ENCODE assay signal across 1 cellular context in genomic region chr13:73058741-73059459, GRCh38.
TF ChIP-seq lines count a peak whose summit lies in the region.

Gene KLF5 (plus strand): TSS chr13:73059005. CDS start chr13:73059328, 323 bp downstream.

TF ChIP-seq in GM12878, 131 proteins besides CTCF, POLR2A, EP300 and RAD21 (continued from another document and continues in another):
- peak; percentile 94 for TF ChIP-seq IRF3 (IDR thresholded peaks at IDR 0.05)
- no peak for TF ChIP-seq ZZZ3 (IDR thresholded peaks at IDR 0.05; ENCODE audit: control insufficient read depth, insufficient read length, low read depth)
- TF ChIP-seq YBX1 (IDR thresholded peaks at IDR 0.05) = no peak
- peak; percentile 97 for TF ChIP-seq DPF2 (IDR thresholded peaks at IDR 0.05)
- no peak for TF ChIP-seq IRF5 (IDR thresholded peaks at IDR 0.05; ENCODE audit: borderline replicate concordance)
- no peak for TF ChIP-seq USF2 (IDR thresholded peaks at IDR 0.05; ENCODE audit: borderline replicate concordance, low read depth, low read length)
- no peak for TF ChIP-seq ATF2 (IDR thresholded peaks at IDR 0.05; ENCODE audit: low read length)
- no peak for TF ChIP-seq PAX8 (IDR thresholded peaks at IDR 0.05)
- no peak for TF ChIP-seq PML (IDR thresholded peaks at IDR 0.05; ENCODE audit: low read length)
- TF ChIP-seq KAT2A (conservative IDR thresholded peaks at IDR 0.05; ENCODE audit: control insufficient read depth, low read depth, low read length) = no peak
- no peak for TF ChIP-seq CBFB (IDR thresholded peaks at IDR 0.05; ENCODE audit: low read depth)
- no peak for TF ChIP-seq MEF2A (IDR thresholded peaks at IDR 0.05; ENCODE audit: insufficient read depth, low read depth, low read length)
- TF ChIP-seq KLF5 (IDR thresholded peaks at IDR 0.05; ENCODE audit: partially characterized antibody) = no peak
- TF ChIP-seq ZBTB11 (CRISPR knock-in tag; IDR thresholded peaks at IDR 0.05) = no peak
- no peak for TF ChIP-seq SPI1 (IDR thresholded peaks at IDR 0.05; ENCODE audit: borderline replicate concordance, insufficient read depth, low read depth, low read length)
- peak; percentile 33 for TF ChIP-seq EED (IDR thresholded peaks at IDR 0.05; ENCODE audit: low read depth)
- no peak for TF ChIP-seq IRF4 (IDR thresholded peaks at IDR 0.05; ENCODE audit: low read depth, low read length)
- no peak for TF ChIP-seq MYB (IDR thresholded peaks at IDR 0.05; ENCODE audit: borderline replicate concordance, low read depth, low read length)
- TF ChIP-seq EZH2 (IDR thresholded peaks at IDR 0.05; ENCODE audit: borderline replicate concordance, control insufficient read depth, low read depth, low read length) = no peak
- no peak for TF ChIP-seq MEF2B (IDR thresholded peaks at IDR 0.05; ENCODE audit: partially characterized antibody, poor library complexity, severe bottlenecking)
- TF ChIP-seq RELB (IDR thresholded peaks at IDR 0.05; ENCODE audit: low read depth) = no peak
- TF ChIP-seq HDAC6 (IDR thresholded peaks at IDR 0.05; ENCODE audit: unreplicated experiment) = no peak
- no peak for TF ChIP-seq BCL3 (IDR thresholded peaks at IDR 0.05; ENCODE audit: borderline replicate concordance, insufficient read depth, low read depth, low read length, poor library complexity, severe bottlenecking)
- no peak for TF ChIP-seq SREBF2 (IDR thresholded peaks at IDR 0.05; ENCODE audit: low read length)
- no peak for TF ChIP-seq REST (IDR thresholded peaks at IDR 0.05; ENCODE audit: low read depth, low read length)
- TF ChIP-seq ZBTB4 (CRISPR knock-in tag; IDR thresholded peaks at IDR 0.05) = no peak
- no peak for TF ChIP-seq ATF7 (IDR thresholded peaks at IDR 0.05; ENCODE audit: low read depth)
- no peak for TF ChIP-seq ZNF622 (IDR thresholded peaks at IDR 0.05)
- TF ChIP-seq USF1 (IDR thresholded peaks at IDR 0.05; ENCODE audit: borderline replicate concordance, extremely low read length, insufficient read depth, low read depth, low read length) = no peak
- TF ChIP-seq CBX3 (IDR thresholded peaks at IDR 0.05; ENCODE audit: borderline replicate concordance, low read depth) = no peak
- no peak for TF ChIP-seq SIX5 (IDR thresholded peaks at IDR 0.05; ENCODE audit: low read depth, low read length, severe bottlenecking)
- TF ChIP-seq ZNF217 (IDR thresholded peaks at IDR 0.05) = no peak
- no peak for TF ChIP-seq ZBED1 (IDR thresholded peaks at IDR 0.05; ENCODE audit: borderline replicate concordance)
- no peak for TF ChIP-seq NFXL1 (IDR thresholded peaks at IDR 0.05; ENCODE audit: borderline replicate concordance)
- TF ChIP-seq SMAD1 (IDR thresholded peaks at IDR 0.05; ENCODE audit: low read depth, partially characterized antibody) = no peak
- TF ChIP-seq FOXK2 (IDR thresholded peaks at IDR 0.05) = peak; percentile 27; the same call in 1 of the 2 replicates
- TF ChIP-seq ZNF207 (IDR thresholded peaks at IDR 0.05; ENCODE audit: borderline replicate concordance) = no peak
